Comparison of ENCODE assay signal across 9 cellular contexts in genomic region chr4:133151681-133152329, GRCh38. TPM values are rescaled to one million over a fixed set of nuclear protein-coding genes. Genes with fewer than 3 reads are reported as not detected.
DNase-seq lines count a peak whose midpoint lies in the region; ATAC-seq and TF ChIP-seq lines count a peak whose summit lies in the region.
"Had no signal": no experiment of that assay in that cellular context is flagged by ENCODE, and none has a peak within 500 bp of the region (broad histone marks: within the 10 kb centered on the region; RNA-seq: fewer than 3 reads in every experiment).

No MANE protein-coding gene starts in this region.

- ATAC-seq in WTC11 (peak; percentile 11), HG02970 (IDR thresholded peaks at IDR 0.05; ENCODE audit: low FRiP score, unreplicated experiment) (no peak)

- H3K9me3 Mint-ChIP-seq in WTC11 = no peaks in the 10 kb centered on the region
- no peaks in the 10 kb centered on the region for H3K9me3 Mint-ChIP-seq in activated T-helper 2 cell treated with anti-CD3 and anti-CD28 coated beads, Interferon-gamma antibody, Interleukin-2, Interleukin-4, amounts not matched to agents 10 μg/mL and 5 μg/mL and 100 μg/mL, durations not matched to agents 14 hours and 24 hours and 36 hours
- H3K9me3 Mint-ChIP-seq: activated naive CD4-positive, alpha-beta T cell treated with anti-CD3 and anti-CD28 coated beads, Interleukin-2, amount 50 U/mL, for 24 hours had no signal

- H3K4me1 ChIP-seq in skeletal muscle satellite cell (ENCODE audit: control insufficient read depth, insufficient read depth, low read length) (peaks cover 30% of the 10 kb centered on the region), thyroid gland (peaks cover 33 to 54% of the 10 kb centered on the region in 2 donors)

- no peaks in the 10 kb centered on the region for H3K9me3 ChIP-seq in skeletal muscle satellite cell (replicated peaks; ENCODE audit: low read length)
- no peaks in the 10 kb centered on the region for H3K9me3 ChIP-seq in thyroid gland

- intact Hi-C loops in activated T-helper 2 cell treated with anti-CD3 and anti-CD28 coated beads, Interferon-gamma antibody, Interleukin-2, Interleukin-4, amounts not matched to agents 10 μg/mL and 5 μg/mL and 100 μg/mL, durations not matched to agents 14 hours and 24 hours and 36 hours (cut with micrococcal nuclease) = no loop called here
- intact Hi-C loops in thyroid gland (cut with DNase I) = no loop called here

- no peak overlapping the region for H3K27ac Mint-ChIP-seq in WTC11
- H3K27ac Mint-ChIP-seq in activated T-helper 2 cell treated with anti-CD3 and anti-CD28 coated beads, Interferon-gamma antibody, Interleukin-2, Interleukin-4, amounts not matched to agents 10 μg/mL and 5 μg/mL and 100 μg/mL, durations not matched to agents 14 hours and 24 hours and 36 hours = no peak overlapping the region
- H3K27ac Mint-ChIP-seq: activated naive CD4-positive, alpha-beta T cell treated with anti-CD3 and anti-CD28 coated beads, Interleukin-2, amount 50 U/mL, for 24 hours had no signal

- CTCF ChIA-PET in WTC11 (lab: Charles Lee) = interaction anchor here (0.6 to 2.4 kb wide), 13 partner anchors 21 to 1792 kb away, joined by 3 to 11 read pairs (median 3); no protein-coding TSS in a partner anchor

- peak; percentile 8 for DNase-seq in GM20000 (ENCODE audit: low spot score)
- DNase-seq in WTC11 (ENCODE audit: low spot score) = peak; percentile 75
- DNase-seq in hypothalamus (lab: John Stamatoyannopoulos, UW) = peak in 47 of 51 donors; percentile 21 to 88 (median 62)
- DNase-seq in activated T-helper 2 cell treated with anti-CD3 and anti-CD28 coated beads, Interferon-gamma antibody, Interleukin-2, Interleukin-4, amounts not matched to agents 10 μg/mL and 5 μg/mL and 100 μg/mL, durations not matched to agents 14 hours and 24 hours and 36 hours (ENCODE audit: low spot score) = no peak
- DNase-seq in NCI-H146 (lab: John Stamatoyannopoulos, UW) = no peak
- no peak for DNase-seq in thyroid gland

- peak overlapping the region; percentile 76 for H3K4me3 Mint-ChIP-seq in WTC11
- no peak overlapping the region for H3K4me3 Mint-ChIP-seq in activated T-helper 2 cell treated with anti-CD3 and anti-CD28 coated beads, Interferon-gamma antibody, Interleukin-2, Interleukin-4, amounts not matched to agents 10 μg/mL and 5 μg/mL and 100 μg/mL, durations not matched to agents 14 hours and 24 hours and 36 hours (ENCODE audit: low read depth)
- H3K4me3 Mint-ChIP-seq: activated naive CD4-positive, alpha-beta T cell treated with anti-CD3 and anti-CD28 coated beads, Interleukin-2, amount 50 U/mL, for 24 hours had no signal

- TF ChIP-seq POLR2A in thyroid gland (IDR thresholded peaks at IDR 0.05) = no peak

- POLR2A ChIA-PET in WTC11 (lab: Charles Lee) = no interaction called here

- peak overlapping the region in 1 of 3 donors; percentile 25 for H3K27ac ChIP-seq in thyroid gland

- H3K9ac ChIP-seq in skeletal muscle satellite cell (ENCODE audit: low read depth, low read length) = no peak overlapping the region

- peaks cover 58% of the 10 kb centered on the region for H3K4me1 Mint-ChIP-seq in WTC11
- H3K4me1 Mint-ChIP-seq in activated T-helper 2 cell treated with anti-CD3 and anti-CD28 coated beads, Interferon-gamma antibody, Interleukin-2, Interleukin-4, amounts not matched to agents 10 μg/mL and 5 μg/mL and 100 μg/mL, durations not matched to agents 14 hours and 24 hours and 36 hours (ENCODE audit: low read depth) = peaks cover 17% of the 10 kb centered on the region

- WGBS in thyroid gland, 2 donors = 1 to 4% methylated on average over 17 to 39 of the region's 63 CpGs

- no peaks in the 10 kb centered on the region for H3K36me3 Mint-ChIP-seq in WTC11
- no peaks in the 10 kb centered on the region for H3K36me3 Mint-ChIP-seq in activated T-helper 2 cell treated with anti-CD3 and anti-CD28 coated beads, Interferon-gamma antibody, Interleukin-2, Interleukin-4, amounts not matched to agents 10 μg/mL and 5 μg/mL and 100 μg/mL, durations not matched to agents 14 hours and 24 hours and 36 hours (ENCODE audit: low read depth)

- H3K27me3 ChIP-seq in skeletal muscle satellite cell (ENCODE audit: control insufficient read depth, insufficient read depth, low read length) (peaks cover 42% of the 10 kb centered on the region), thyroid gland (peaks cover 12% of the 10 kb centered on the region)

- H3K4me3 ChIP-seq in skeletal muscle satellite cell (ENCODE audit: low read length) = peak overlapping the region; percentile 70
- peak overlapping the region in 1 of 3 donors; percentile 13 for H3K4me3 ChIP-seq in thyroid gland (replicated peaks in 1 of 3)

- peaks cover 72% of the 10 kb centered on the region for H3K27me3 Mint-ChIP-seq in WTC11 (ENCODE audit: low read depth)
- peaks cover 65% of the 10 kb centered on the region for H3K27me3 Mint-ChIP-seq in activated T-helper 2 cell treated with anti-CD3 and anti-CD28 coated beads, Interferon-gamma antibody, Interleukin-2, Interleukin-4, amounts not matched to agents 10 μg/mL and 5 μg/mL and 100 μg/mL, durations not matched to agents 14 hours and 24 hours and 36 hours (ENCODE audit: low read depth)

- H3K36me3 ChIP-seq in skeletal muscle satellite cell (ENCODE audit: insufficient read depth, low read length) = no peaks in the 10 kb centered on the region
- no peaks in the 10 kb centered on the region for H3K36me3 ChIP-seq in thyroid gland

- H3K4me2 ChIP-seq in skeletal muscle satellite cell (ENCODE audit: low read length) = peak overlapping the region; percentile 83

- no peak for TF ChIP-seq CTCF in GM20000 (IDR thresholded peaks at IDR 0.05; ENCODE audit: extremely low read depth, missing control alignments)
- peak; percentile 20; the same call in 1 of the 2 replicates for TF ChIP-seq CTCF in WTC11 (IDR thresholded peaks at IDR 0.05)
- no peak for TF ChIP-seq CTCF in thyroid gland (IDR thresholded peaks at IDR 0.05)

TF ChIP-seq in WTC11, 78 proteins besides CTCF, POLR2A, EP300 and RAD21 (continues in another document):
- TF ChIP-seq NFYB (CRISPR knock-in tag; conservative IDR thresholded peaks at IDR 0.05; ENCODE audit: low read depth) (no peak), NFE2L1 (CRISPR knock-in tag; IDR thresholded peaks at IDR 0.05) (0 out of 2 replicates have a peak, but pooled peaks have one; percentile 32), USF2 (CRISPR knock-in tag; IDR thresholded peaks at IDR 0.05) (no peak), FOXP1 (CRISPR knock-in tag; IDR thresholded peaks at IDR 0.05; ENCODE audit: borderline replicate concordance) (peak; percentile 14; the same call in 1 of the 2 replicates), ZNF232 (CRISPR knock-in tag; IDR thresholded peaks at IDR 0.05) (peak; percentile 24; the same call in 1 of the 2 replicates), FOXP4 (CRISPR knock-in tag; IDR thresholded peaks at IDR 0.05) (peak; percentile 77), ZNF281 (CRISPR knock-in tag; IDR thresholded peaks at IDR 0.05) (no peak), KAT7 (CRISPR knock-in tag; IDR thresholded peaks at IDR 0.05; ENCODE audit: borderline replicate concordance) (0 out of 2 replicates have a peak, but pooled peaks have one; percentile 28)

RNA-seq across cellular contexts. Expression of gene PCDH10, which starts 2.7 kb away (rescaled TPM):
- total RNA-seq in WTC11 (2021) (7.8 to 13.9 TPM (median 13.1 TPM) in 3 replicates), thyroid gland (1 to 10 TPM in 1 of 4 donors, under 1 TPM in 3; 0.13 to 1.5 (median 0.50) TPM)
- total RNA-seq in skeletal muscle satellite cell (2012; rRNA removed) = under 0.01 TPM in 1 of 2 replicates, not detected in the other
- total RNA-seq in activated T-helper 2 cell treated with anti-CD3 and anti-CD28 coated beads, Interferon-gamma antibody, Interleukin-2, Interleukin-4, amounts not matched to agents 10 μg/mL and 5 μg/mL and 100 μg/mL, durations not matched to agents 14 hours and 24 hours and 36 hours = 0.09 TPM in 1 of 2 replicates, not detected in the other

Comparison
In these comparisons a context has a peak if more than half of its experiments do, and no peak if none do; other contexts are left out.
1. DNase-seq: peak in GM20000 (single experiment), WTC11 (single experiment) and hypothalamus (47 of 51); none in activated T-helper 2 cell treated with anti-CD3 and anti-CD28 coated beads, Interferon-gamma antibody, Interleukin-2, Interleukin-4, amounts not matched to agents 10 μg/mL and 5 μg/mL and 100 μg/mL, durations not matched to agents 14 hours and 24 hours and 36 hours (single experiment), NCI-H146 (single experiment) and thyroid gland (0 of 2).